Comparison of ENCODE assay signal across 8 cellular contexts in the genomic region with DNA sequence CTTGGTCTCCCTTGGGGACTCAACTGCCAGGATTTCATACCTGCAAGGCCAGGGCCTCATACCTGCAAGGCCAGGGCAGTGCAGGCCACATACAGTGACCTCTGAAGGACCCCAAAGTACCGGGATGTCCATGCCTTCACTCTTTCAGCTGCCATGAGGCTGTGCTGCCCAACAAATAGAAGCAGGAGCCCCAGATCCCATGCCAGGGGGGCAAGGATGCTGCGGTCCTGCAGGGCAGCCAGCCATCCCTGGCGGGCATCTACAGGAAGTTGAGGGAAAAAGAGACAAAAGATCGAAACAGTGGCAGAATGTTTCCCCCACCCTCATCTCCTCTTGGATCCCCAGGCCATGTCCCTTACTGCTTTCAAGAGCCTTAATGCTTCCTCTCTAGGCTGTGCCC. TPM values are rescaled to one million over a fixed set of nuclear protein-coding genes. Genes with fewer than 3 reads are reported as not detected.
A peak's percentile ranks its signal among the peaks of the same experiment; 100 is the strongest.
DNase-seq lines count a peak whose midpoint lies in the region; ATAC-seq and TF ChIP-seq lines count a peak whose summit lies in the region.

No MANE protein-coding gene starts in this region.

- peaks cover 13% of the 10 kb centered on the region for H3K79me2 ChIP-seq in KMS-11 (ENCODE audit: insufficient read depth, low read depth)

- ATAC-seq in naive thymus-derived CD8-positive, alpha-beta T cell, result no peak
- ATAC-seq in HG03108 (IDR thresholded peaks at IDR 0.05; ENCODE audit: unreplicated experiment), result no peak

- H3K4me3 ChIP-seq in AG04450 (ENCODE audit: low read depth, low read length) (peak overlapping the region; percentile 87), KMS-11 (IDR thresholded peaks at IDR 0.05; ENCODE audit: insufficient read depth, low read depth, low read length) (no peak overlapping the region), colonic mucosa (peak overlapping the region; percentile 59)

- H3K4me2 ChIP-seq in KMS-11, result peak overlapping the region; percentile 96

- no peaks in the 10 kb centered on the region for H4K20me1 ChIP-seq in KMS-11 (ENCODE audit: insufficient read depth)

- CTCF ChIA-PET in AG04450 (lab: Charles Lee), result interaction anchor here (1.6 kb wide), 1 partner anchor 11 kb away, joined by 12 read pairs; no protein-coding TSS in a partner anchor

- H3K27me3 Mint-ChIP-seq in naive thymus-derived CD8-positive, alpha-beta T cell, result no peaks in the 10 kb centered on the region

- H3K27me3 ChIP-seq in AG04450 (ENCODE audit: control insufficient read depth, insufficient read depth, low read length), result no peaks in the 10 kb centered on the region
- H3K27me3 ChIP-seq in KMS-11 (ENCODE audit: insufficient read depth, low read depth), result no peaks in the 10 kb centered on the region
- H3K27me3 ChIP-seq in colonic mucosa, result no peaks in the 10 kb centered on the region

- H2AFZ ChIP-seq in KMS-11 (ENCODE audit: low read depth), result peak overlapping the region; percentile 90

- no peaks in the 10 kb centered on the region for H3K9me3 Mint-ChIP-seq in naive thymus-derived CD8-positive, alpha-beta T cell

- no peaks in the 10 kb centered on the region for H3K36me3 ChIP-seq in KMS-11 (ENCODE audit: insufficient read depth)
- H3K36me3 ChIP-seq in colonic mucosa, result no peaks in the 10 kb centered on the region

- POLR2A ChIA-PET in AG04450 (lab: Yijun Ruan, JAX), result interaction anchor here (0.6 to 4.8 kb wide), 7 partner anchors 8 to 119 kb away, joined by 3 to 43 read pairs (median 5); partner anchors contain the start of genes ABCF1, MDC1 and TUBB
- POLR2A ChIA-PET in naive thymus-derived CD8-positive, alpha-beta T cell (lab: Charles Lee), result interaction anchor here (0.7 to 6.9 kb wide), 6 partner anchors 8 to 75 kb away, joined by 3 to 81 read pairs (median 14); partner anchors contain the start of genes MDC1 and TUBB

- peak overlapping the region; percentile 63 to 94 (median 88) for H3K4me3 Mint-ChIP-seq in naive thymus-derived CD8-positive, alpha-beta T cell

- H3K9ac ChIP-seq in KMS-11, result peak overlapping the region; percentile 49; the same call in 1 of the 2 replicates
- peak overlapping the region; percentile 44 to 56 for H3K9ac ChIP-seq in colonic mucosa (ENCODE audit: low read depth in 2 of 2, low read length in 2 of 2)

- DNase-seq in AG04450 (ENCODE audit: low read depth, low spot score) (no peak), colonic mucosa (no peak), T1000 (lab: John Stamatoyannopoulos, UW) (no peak), iPS-NIHi11 (ENCODE audit: low spot score) (no peak), KBM-7 (no peak)
- DNase-seq in naive thymus-derived CD8-positive, alpha-beta T cell, result no peak

- peak overlapping the region; percentile 17 to 99 (median 84) for H3K27ac Mint-ChIP-seq in naive thymus-derived CD8-positive, alpha-beta T cell

- TF ChIP-seq CTCF in AG04450 (IDR thresholded peaks at IDR 0.05; ENCODE audit: low read depth, low read length), result no peak
- TF ChIP-seq CTCF in KMS-11 (conservative IDR thresholded peaks at IDR 0.05; ENCODE audit: low read depth, low read length), result no peak
- TF ChIP-seq CTCF in colonic mucosa (IDR thresholded peaks at IDR 0.05), result no peak

- peaks cover 49% of the 10 kb centered on the region for H3K4me1 ChIP-seq in KMS-11 (ENCODE audit: low read depth, poor library complexity, severe bottlenecking)
- peaks cover 11% of the 10 kb centered on the region for H3K4me1 ChIP-seq in colonic mucosa

- H3K4me1 Mint-ChIP-seq in naive thymus-derived CD8-positive, alpha-beta T cell, result peaks cover 35 to 48% (median 44%) of the 10 kb centered on the region in 4 donors

- intact Hi-C loops in colonic mucosa (cut with DNase I), result loop anchor here (2.0 kb wide), 1 partner anchor 27 kb away; the partner anchor contains the start of gene MDC1

- H3K27ac ChIP-seq in AG04450 (ENCODE audit: low read depth, low read length) (peak overlapping the region; percentile 69), KMS-11 (peak overlapping the region; percentile 21; the same call in 1 of the 2 replicates), colonic mucosa (peak overlapping the region; percentile 79)

- in situ Hi-C loops in KBM-7 (cut with MboI; ENCODE audit: low pct_unique_long_range_greater_than_20kb, low sequenced_read_pairs), result no loop called here

- H3K9me3 ChIP-seq in AG04450 (ENCODE audit: control insufficient read depth, insufficient read depth, low read length) (no peaks in the 10 kb centered on the region; the same call in 1 of the 2 replicates), colonic mucosa (no peaks in the 10 kb centered on the region)

- H3K36me3 Mint-ChIP-seq in naive thymus-derived CD8-positive, alpha-beta T cell, result peaks cover 0 to 6% (median 0%) of the 10 kb centered on the region in 3 donors

RNA-seq across cellular contexts. Expression of gene NRM, which starts 0.8 kb away (rescaled TPM):
- polyA plus RNA-seq in AG04450 (2011; rRNA removed), result 14.6 and 17.4 TPM in 2 replicates
- polyA minus RNA-seq in AG04450 (2011; rRNA and poly(A)+ RNA removed), result 11.0 and 15.0 TPM in 2 replicates
- total RNA-seq in colonic mucosa, result 10 to 100 TPM in 1 of 2 donors, 1 to 10 TPM in 1; 7.4 to 19.2 TPM
- total RNA-seq in naive thymus-derived CD8-positive, alpha-beta T cell, result 1 to 10 TPM; 2.4 TPM
- 1 to 10 TPM; 3.7 to 5.4 (median 5.4) TPM for polyA plus RNA-seq in naive thymus-derived CD8-positive, alpha-beta T cell

RNA-seq across cellular contexts. Expression of gene PPP1R18, which starts 3.5 kb away (rescaled TPM):
- polyA plus RNA-seq in AG04450 (2011; rRNA removed), result 83.2 and 89.6 TPM in 2 replicates
- polyA minus RNA-seq in AG04450 (2011; rRNA and poly(A)+ RNA removed), result 70.7 and 74.2 TPM in 2 replicates
- total RNA-seq in colonic mucosa, result 10 to 100 TPM in 1 of 2 donors, 1 to 10 TPM in 1; 8.3 to 22.8 TPM
- total RNA-seq in naive thymus-derived CD8-positive, alpha-beta T cell, result 10 to 100 TPM; 79.0 to 82.0 TPM
- 10 to 100 TPM; 79.8 to 98.6 (median 95.7) TPM for polyA plus RNA-seq in naive thymus-derived CD8-positive, alpha-beta T cell

RNA-seq across cellular contexts. Expression of gene DHX16, which starts 17.2 kb away (rescaled TPM):
- polyA plus RNA-seq in AG04450 (2011; rRNA removed), result 27.6 and 31.9 TPM in 2 replicates
- polyA minus RNA-seq in AG04450 (2011; rRNA and poly(A)+ RNA removed), result 32.9 and 40.2 TPM in 2 replicates
- total RNA-seq in colonic mucosa, result 10 to 100 TPM; 25.9 to 35.1 TPM
- total RNA-seq in naive thymus-derived CD8-positive, alpha-beta T cell, result 10 to 100 TPM; 42.1 to 45.6 TPM
- polyA plus RNA-seq in naive thymus-derived CD8-positive, alpha-beta T cell, result 10 to 100 TPM; 17.7 to 31.2 (median 18.7) TPM

RNA-seq across cellular contexts. Expression of gene MDC1, which starts 27.1 kb away (rescaled TPM):
- 4.1 and 6.8 TPM in 2 replicates for polyA plus RNA-seq in AG04450 (2011; rRNA removed)
- polyA minus RNA-seq in AG04450 (2011; rRNA and poly(A)+ RNA removed), result 9.0 and 9.5 TPM in 2 replicates
- total RNA-seq in colonic mucosa, result 10 to 100 TPM; 14.0 to 59.0 TPM
- total RNA-seq in naive thymus-derived CD8-positive, alpha-beta T cell, result 10 to 100 TPM; 50.8 to 54.9 TPM
- polyA plus RNA-seq in naive thymus-derived CD8-positive, alpha-beta T cell, result 1 to 10 TPM; 1.3 to 6.3 (median 2.8) TPM

RNA-seq across cellular contexts. Expression of gene TUBB, which starts 30.2 kb away (rescaled TPM):
- 1,457 and 1,715 TPM in 2 replicates for polyA plus RNA-seq in AG04450 (2011; rRNA removed)
- 1,694 and 2,026 TPM in 2 replicates for polyA minus RNA-seq in AG04450 (2011; rRNA and poly(A)+ RNA removed)
- total RNA-seq in colonic mucosa, result 100 to 1,000 TPM; 213 to 605 TPM
- 100 to 1,000 TPM; 171 to 187 TPM for total RNA-seq in naive thymus-derived CD8-positive, alpha-beta T cell
- polyA plus RNA-seq in naive thymus-derived CD8-positive, alpha-beta T cell, result 100 to 1,000 TPM in 1 of 3 donors, 10 to 100 TPM in 2; 79.2 to 116 (median 83.3) TPM

Comparison
In these comparisons a context has a peak if more than half of its experiments do, and no peak if none do; other contexts are left out.
1. H3K27ac ChIP-seq: peak in every context shown above with its lines; median percentile 79 in colonic mucosa; 69 in AG04450; 21 in KMS-11.